In genomic region chr22:20550057-20550817, GRCh38 we compare ENCODE assay signal across 9 cellular contexts. TPM values are rescaled to one million over a fixed set of nuclear protein-coding genes. Genes with fewer than 3 reads are reported as not detected.
DNase-seq lines count a peak whose midpoint lies in the region; TF ChIP-seq lines count a peak whose summit lies in the region.
"Had no signal": no experiment of that assay in that cellular context is flagged by ENCODE, and none has a peak within 500 bp of the region (broad histone marks: within the 10 kb centered on the region; RNA-seq: fewer than 3 reads in every experiment).

No MANE protein-coding gene starts in this region.

- H3K36me3 ChIP-seq in brain microvascular endothelial cell (replicated peaks) (peaks cover 41% of the 10 kb centered on the region), tibial artery (peaks cover 0 to 25% (median 14%) of the 10 kb centered on the region in 3 donors)

- CTCF ChIA-PET in activated CD4-positive, alpha-beta T cell treated with anti-CD3 and anti-CD28 coated beads, Interleukin-2, amount 10 ng/mL, durations not matched to agents 7 days and 5 days (lab: Charles Lee): interaction anchor here (0.6 to 11.8 kb wide), 3 partner anchors 16 to 138 kb away, joined by 5 to 122 read pairs (median 6); no protein-coding TSS in a partner anchor

- H3K9me3 ChIP-seq in tibial artery: no peaks in the 10 kb centered on the region
- H3K9me3 ChIP-seq: A549 had no signal

- peaks cover 67% of the 10 kb centered on the region for H3K36me3 Mint-ChIP-seq in activated CD4-positive, alpha-beta T cell treated with anti-CD3 and anti-CD28 coated beads, Interleukin-2, amount 10 ng/mL, durations not matched to agents 7 days and 5 days (ENCODE audit: low read depth)
- H3K36me3 Mint-ChIP-seq in mesothelial cell of epicardium: peaks cover 6% of the 10 kb centered on the region

- DNase-seq in activated CD4-positive, alpha-beta T cell treated with anti-CD3 and anti-CD28 coated beads, Interleukin-2, amount 10 ng/mL, durations not matched to agents 7 days and 5 days: no peak
- no peak for DNase-seq in activated CD4-positive, alpha-beta T cell treated with anti-CD3 and anti-CD28 coated beads for 48 hours
- DNase-seq in brain microvascular endothelial cell: no peak
- no peak for DNase-seq in mesothelial cell of epicardium (ENCODE audit: low spot score in 2 of 2, unreplicated experiment in 2 of 2)
- peak in 1 of 2 donors; percentile 41 for DNase-seq in tibial artery
- DNase-seq in foreskin melanocyte: no peak
- no peak for DNase-seq in NCI-H2171 (lab: John Stamatoyannopoulos, UW)
- DNase-seq in cerebellar nuclear complex (lab: John Stamatoyannopoulos, UW): no peak

- H3K4me3 ChIP-seq in brain microvascular endothelial cell (ENCODE audit: low read depth, low read length): no peak overlapping the region
- no peak overlapping the region for H3K4me3 ChIP-seq in tibial artery
- H3K4me3 ChIP-seq: A549 had no signal

- H3K27me3 ChIP-seq in brain microvascular endothelial cell (replicated peaks) (no peaks in the 10 kb centered on the region), tibial artery (no peaks in the 10 kb centered on the region)

- peak overlapping the region; percentile 93 for H3K27ac Mint-ChIP-seq in activated CD4-positive, alpha-beta T cell treated with anti-CD3 and anti-CD28 coated beads, Interleukin-2, amount 10 ng/mL, durations not matched to agents 7 days and 5 days
- H3K27ac Mint-ChIP-seq in mesothelial cell of epicardium: peak overlapping the region; percentile 91

- H3K4me1 Mint-ChIP-seq in activated CD4-positive, alpha-beta T cell treated with anti-CD3 and anti-CD28 coated beads, Interleukin-2, amount 10 ng/mL, durations not matched to agents 7 days and 5 days: peaks cover 86% of the 10 kb centered on the region
- peaks cover 43% of the 10 kb centered on the region for H3K4me1 Mint-ChIP-seq in mesothelial cell of epicardium

- H3K27ac ChIP-seq in brain microvascular endothelial cell (peak overlapping the region; percentile 94), tibial artery (peak overlapping the region; percentile 92 to 96)
- H3K27ac ChIP-seq: A549 had no signal

- H3K4me1 ChIP-seq in tibial artery: peaks cover 23 to 95% (median 79%) of the 10 kb centered on the region in 4 donors

- intact Hi-C loops in tibial artery (cut with DNase I; ENCODE audit: low total_unique reads): no loop called here

- no peaks in the 10 kb centered on the region for H3K9me3 Mint-ChIP-seq in activated CD4-positive, alpha-beta T cell treated with anti-CD3 and anti-CD28 coated beads, Interleukin-2, amount 10 ng/mL, durations not matched to agents 7 days and 5 days
- H3K9me3 Mint-ChIP-seq in mesothelial cell of epicardium: no peaks in the 10 kb centered on the region

- no peaks in the 10 kb centered on the region for H3K27me3 Mint-ChIP-seq in activated CD4-positive, alpha-beta T cell treated with anti-CD3 and anti-CD28 coated beads, Interleukin-2, amount 10 ng/mL, durations not matched to agents 7 days and 5 days
- H3K27me3 Mint-ChIP-seq in mesothelial cell of epicardium (ENCODE audit: low read depth): no peaks in the 10 kb centered on the region

- in situ Hi-C loops in brain microvascular endothelial cell (cut with HindIII; ENCODE audit: low pct_ligation_motif_present, low sequenced_read_pairs): no loop called here

- peak overlapping the region; percentile 53 for H3K4me3 Mint-ChIP-seq in activated CD4-positive, alpha-beta T cell treated with anti-CD3 and anti-CD28 coated beads, Interleukin-2, amount 10 ng/mL, durations not matched to agents 7 days and 5 days
- H3K4me3 Mint-ChIP-seq in mesothelial cell of epicardium: no peak overlapping the region

- POLR2A ChIA-PET in activated CD4-positive, alpha-beta T cell treated with anti-CD3 and anti-CD28 coated beads, Interleukin-2, amount 10 ng/mL, durations not matched to agents 7 days and 5 days (lab: Charles Lee): no interaction called here

- TF ChIP-seq CTCF in brain microvascular endothelial cell (IDR thresholded peaks at IDR 0.05; ENCODE audit: low read depth, low read length, missing control alignments) (no peak), mesothelial cell of epicardium (IDR thresholded peaks at IDR 0.05; ENCODE audit: unreplicated experiment) (no peak), tibial artery (IDR thresholded peaks at IDR 0.05) (no peak)

RNA-seq across cellular contexts. Expression of gene MED15, which starts 42.8 kb away (rescaled TPM):
- 100 to 1,000 TPM; 141 to 182 TPM for total RNA-seq in activated CD4-positive, alpha-beta T cell treated with anti-CD3 and anti-CD28 coated beads, Interleukin-2, amount 10 ng/mL, durations not matched to agents 7 days and 5 days
- 129 to 135 TPM (median 129 TPM) in 3 replicates for total RNA-seq in mesothelial cell of epicardium

RNA-seq across cellular contexts. Expression of gene KLHL22, which starts 54.6 kb away (rescaled TPM):
- 10 to 100 TPM; 38.7 to 40.1 TPM for total RNA-seq in activated CD4-positive, alpha-beta T cell treated with anti-CD3 and anti-CD28 coated beads, Interleukin-2, amount 10 ng/mL, durations not matched to agents 7 days and 5 days
- 58.4 to 60.3 TPM (median 59.9 TPM) in 3 replicates for total RNA-seq in mesothelial cell of epicardium
